In the genomic region with DNA sequence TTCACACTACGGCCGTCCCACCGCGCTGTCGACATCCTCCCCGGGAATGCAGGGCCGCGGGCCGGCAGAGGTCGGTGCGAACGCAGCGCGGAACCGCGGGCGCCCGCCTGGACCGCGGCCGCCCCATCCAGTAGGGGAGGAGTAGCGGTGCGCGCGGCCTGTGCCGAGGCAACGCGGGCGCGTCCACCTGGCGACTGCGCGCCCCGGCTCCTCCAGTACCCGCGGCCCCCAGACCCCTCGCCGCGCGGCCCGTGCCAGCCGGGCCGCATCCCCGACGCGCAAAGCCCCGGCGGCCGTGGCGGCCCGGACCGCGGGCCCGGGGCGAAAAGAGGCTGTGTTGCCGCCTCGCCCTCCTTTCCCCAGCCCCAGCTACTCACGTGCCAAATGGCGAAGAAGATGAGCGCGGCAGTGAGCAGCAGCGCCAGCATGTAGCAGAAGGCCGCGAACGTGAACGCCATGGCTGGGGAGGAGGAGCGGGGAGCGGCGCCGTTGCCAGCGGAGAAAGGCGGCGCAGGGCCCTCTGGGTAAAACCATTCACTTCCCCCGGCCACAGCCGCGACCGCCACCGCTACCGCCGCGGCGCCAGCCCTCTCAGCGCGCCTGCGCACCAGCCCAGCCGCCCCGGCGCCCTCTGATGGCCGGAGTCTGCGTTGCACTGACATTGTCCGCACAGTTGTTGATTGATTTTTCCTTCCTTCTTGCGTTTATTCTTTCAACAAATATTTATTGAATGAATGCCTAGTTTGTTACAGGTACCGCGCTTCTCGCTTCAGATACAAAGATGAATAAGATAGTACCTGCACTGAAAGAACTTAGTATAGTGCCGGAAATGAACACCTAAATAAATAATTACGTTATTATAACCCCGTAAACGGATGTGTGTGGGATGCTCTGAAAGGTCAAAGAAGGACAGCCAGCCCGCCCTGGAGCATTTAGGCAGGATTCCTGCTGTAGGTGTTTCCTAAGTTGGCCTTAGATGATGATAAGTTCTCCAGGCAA, we compare ENCODE assay signal across 1 cellular context.
TF ChIP-seq lines count a peak whose summit lies in the region.

A gene (minus strand): TSS at position 505 of the 999 bp plus-strand sequence. CDS start 47 bp downstream, at position 458.

TF ChIP-seq in K562, 482 proteins besides CTCF, POLR2A, EP300 and RAD21 (continued from another document and continues in another):
- TF ChIP-seq, protein P1, sequence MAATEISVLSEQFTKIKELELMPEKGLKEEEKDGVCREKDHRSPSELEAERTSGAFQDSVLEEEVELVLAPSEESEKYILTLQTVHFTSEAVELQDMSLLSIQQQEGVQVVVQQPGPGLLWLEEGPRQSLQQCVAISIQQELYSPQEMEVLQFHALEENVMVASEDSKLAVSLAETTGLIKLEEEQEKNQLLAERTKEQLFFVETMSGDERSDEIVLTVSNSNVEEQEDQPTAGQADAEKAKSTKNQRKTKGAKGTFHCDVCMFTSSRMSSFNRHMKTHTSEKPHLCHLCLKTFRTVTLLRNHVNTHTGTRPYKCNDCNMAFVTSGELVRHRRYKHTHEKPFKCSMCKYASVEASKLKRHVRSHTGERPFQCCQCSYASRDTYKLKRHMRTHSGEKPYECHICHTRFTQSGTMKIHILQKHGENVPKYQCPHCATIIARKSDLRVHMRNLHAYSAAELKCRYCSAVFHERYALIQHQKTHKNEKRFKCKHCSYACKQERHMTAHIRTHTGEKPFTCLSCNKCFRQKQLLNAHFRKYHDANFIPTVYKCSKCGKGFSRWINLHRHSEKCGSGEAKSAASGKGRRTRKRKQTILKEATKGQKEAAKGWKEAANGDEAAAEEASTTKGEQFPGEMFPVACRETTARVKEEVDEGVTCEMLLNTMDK (IDR thresholded peaks at IDR 0.05; ENCODE audit: borderline replicate concordance, insufficient read depth, low read depth, low read length, poor library complexity, severe bottlenecking), result peak; percentile 86
- TF ChIP-seq, protein P2, sequence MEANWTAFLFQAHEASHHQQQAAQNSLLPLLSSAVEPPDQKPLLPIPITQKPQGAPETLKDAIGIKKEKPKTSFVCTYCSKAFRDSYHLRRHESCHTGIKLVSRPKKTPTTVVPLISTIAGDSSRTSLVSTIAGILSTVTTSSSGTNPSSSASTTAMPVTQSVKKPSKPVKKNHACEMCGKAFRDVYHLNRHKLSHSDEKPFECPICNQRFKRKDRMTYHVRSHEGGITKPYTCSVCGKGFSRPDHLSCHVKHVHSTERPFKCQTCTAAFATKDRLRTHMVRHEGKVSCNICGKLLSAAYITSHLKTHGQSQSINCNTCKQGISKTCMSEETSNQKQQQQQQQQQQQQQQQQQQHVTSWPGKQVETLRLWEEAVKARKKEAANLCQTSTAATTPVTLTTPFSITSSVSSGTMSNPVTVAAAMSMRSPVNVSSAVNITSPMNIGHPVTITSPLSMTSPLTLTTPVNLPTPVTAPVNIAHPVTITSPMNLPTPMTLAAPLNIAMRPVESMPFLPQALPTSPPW (CRISPR knock-in tag; IDR thresholded peaks at IDR 0.05), result peak; percentile 54; the same call in 1 of the 2 replicates
- TF ChIP-seq PPARD (CRISPR knock-in tag; IDR thresholded peaks at IDR 0.05) (no peak), MYC (IDR thresholded peaks at IDR 0.05; ENCODE audit: low read depth, low read length) (peak; percentile 45; the same call in 1 of the 2 replicates), MYC (CRISPR knock-in tag; IDR thresholded peaks at IDR 0.05; ENCODE audit: borderline replicate concordance, low read depth) (no peak), ZNF12 (CRISPR knock-in tag; IDR thresholded peaks at IDR 0.05) (0 out of 2 replicates have a peak, but pooled peaks have one; percentile 39), LCOR (CRISPR knock-in tag; IDR thresholded peaks at IDR 0.05) (no peak), ATF7 (IDR thresholded peaks at IDR 0.05) (peak; percentile 47; the same call in 1 of the 2 replicates), MECOM (CRISPR knock-in tag; IDR thresholded peaks at IDR 0.05) (no peak), CREBBP (IDR thresholded peaks at IDR 0.05; ENCODE audit: low read depth, low read length) (no peak), EHMT2 (IDR thresholded peaks at IDR 0.05) (no peak), ZKSCAN3 (CRISPR knock-in tag; IDR thresholded peaks at IDR 0.05) (no peak), MCM5 (IDR thresholded peaks at IDR 0.05; ENCODE audit: low read depth) (no peak), NCOA4 (IDR thresholded peaks at IDR 0.05; ENCODE audit: partially characterized antibody) (no peak), RBM25 (IDR thresholded peaks at IDR 0.05; ENCODE audit: low read depth, low read length, severe bottlenecking) (no peak), RFX1 (IDR thresholded peaks at IDR 0.05) (peak; percentile 21; the same call in 1 of the 2 replicates), ETV5 (CRISPR knock-in tag; IDR thresholded peaks at IDR 0.05; ENCODE audit: low read depth) (no peak), PHF20 (IDR thresholded peaks at IDR 0.05; ENCODE audit: partially characterized antibody) (no peak), YY1 (IDR thresholded peaks at IDR 0.05; ENCODE audit: borderline replicate concordance in 1 of 3, control insufficient read depth in 1 of 3, extremely low read depth in 1 of 3, insufficient read depth in 3 of 3, insufficient read length in 1 of 3, insufficient replicate concordance in 2 of 3, low read depth in 1 of 3, low read length in 2 of 3) (peak in 2 of 3 experiments; percentile 63 to 68)
- TF ChIP-seq, protein P3, sequence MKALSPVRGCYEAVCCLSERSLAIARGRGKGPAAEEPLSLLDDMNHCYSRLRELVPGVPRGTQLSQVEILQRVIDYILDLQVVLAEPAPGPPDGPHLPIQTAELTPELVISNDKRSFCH (CRISPR knock-in tag; IDR thresholded peaks at IDR 0.05), result no peak
- TF ChIP-seq, protein P3 (tag; IDR thresholded peaks at IDR 0.05), result peak; percentile 60; the same call in 1 of the 2 replicates
- TF ChIP-seq, protein P4, sequence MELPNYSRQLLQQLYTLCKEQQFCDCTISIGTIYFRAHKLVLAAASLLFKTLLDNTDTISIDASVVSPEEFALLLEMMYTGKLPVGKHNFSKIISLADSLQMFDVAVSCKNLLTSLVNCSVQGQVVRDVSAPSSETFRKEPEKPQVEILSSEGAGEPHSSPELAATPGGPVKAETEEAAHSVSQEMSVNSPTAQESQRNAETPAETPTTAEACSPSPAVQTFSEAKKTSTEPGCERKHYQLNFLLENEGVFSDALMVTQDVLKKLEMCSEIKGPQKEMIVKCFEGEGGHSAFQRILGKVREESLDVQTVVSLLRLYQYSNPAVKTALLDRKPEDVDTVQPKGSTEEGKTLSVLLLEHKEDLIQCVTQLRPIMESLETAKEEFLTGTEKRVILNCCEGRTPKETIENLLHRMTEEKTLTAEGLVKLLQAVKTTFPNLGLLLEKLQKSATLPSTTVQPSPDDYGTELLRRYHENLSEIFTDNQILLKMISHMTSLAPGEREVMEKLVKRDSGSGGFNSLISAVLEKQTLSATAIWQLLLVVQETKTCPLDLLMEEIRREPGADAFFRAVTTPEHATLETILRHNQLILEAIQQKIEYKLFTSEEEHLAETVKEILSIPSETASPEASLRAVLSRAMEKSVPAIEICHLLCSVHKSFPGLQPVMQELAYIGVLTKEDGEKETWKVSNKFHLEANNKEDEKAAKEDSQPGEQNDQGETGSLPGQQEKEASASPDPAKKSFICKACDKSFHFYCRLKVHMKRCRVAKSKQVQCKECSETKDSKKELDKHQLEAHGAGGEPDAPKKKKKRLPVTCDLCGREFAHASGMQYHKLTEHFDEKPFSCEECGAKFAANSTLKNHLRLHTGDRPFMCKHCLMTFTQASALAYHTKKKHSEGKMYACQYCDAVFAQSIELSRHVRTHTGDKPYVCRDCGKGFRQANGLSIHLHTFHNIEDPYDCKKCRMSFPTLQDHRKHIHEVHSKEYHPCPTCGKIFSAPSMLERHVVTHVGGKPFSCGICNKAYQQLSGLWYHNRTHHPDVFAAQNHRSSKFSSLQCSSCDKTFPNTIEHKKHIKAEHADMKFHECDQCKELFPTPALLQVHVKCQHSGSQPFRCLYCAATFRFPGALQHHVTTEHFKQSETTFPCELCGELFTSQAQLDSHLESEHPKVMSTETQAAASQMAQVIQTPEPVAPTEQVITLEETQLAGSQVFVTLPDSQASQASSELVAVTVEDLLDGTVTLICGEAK (IDR thresholded peaks at IDR 0.05), result no peak
- TF ChIP-seq, protein P4 (CRISPR knock-in tag; IDR thresholded peaks at IDR 0.05), result no peak
- TF ChIP-seq, protein P5, sequence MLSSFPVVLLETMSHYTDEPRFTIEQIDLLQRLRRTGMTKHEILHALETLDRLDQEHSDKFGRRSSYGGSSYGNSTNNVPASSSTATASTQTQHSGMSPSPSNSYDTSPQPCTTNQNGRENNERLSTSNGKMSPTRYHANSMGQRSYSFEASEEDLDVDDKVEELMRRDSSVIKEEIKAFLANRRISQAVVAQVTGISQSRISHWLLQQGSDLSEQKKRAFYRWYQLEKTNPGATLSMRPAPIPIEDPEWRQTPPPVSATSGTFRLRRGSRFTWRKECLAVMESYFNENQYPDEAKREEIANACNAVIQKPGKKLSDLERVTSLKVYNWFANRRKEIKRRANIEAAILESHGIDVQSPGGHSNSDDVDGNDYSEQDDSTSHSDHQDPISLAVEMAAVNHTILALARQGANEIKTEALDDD (IDR thresholded peaks at IDR 0.05), result no peak
- TF ChIP-seq, protein P6, sequence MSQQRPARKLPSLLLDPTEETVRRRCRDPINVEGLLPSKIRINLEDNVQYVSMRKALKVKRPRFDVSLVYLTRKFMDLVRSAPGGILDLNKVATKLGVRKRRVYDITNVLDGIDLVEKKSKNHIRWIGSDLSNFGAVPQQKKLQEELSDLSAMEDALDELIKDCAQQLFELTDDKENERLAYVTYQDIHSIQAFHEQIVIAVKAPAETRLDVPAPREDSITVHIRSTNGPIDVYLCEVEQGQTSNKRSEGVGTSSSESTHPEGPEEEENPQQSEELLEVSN (IDR thresholded peaks at IDR 0.05; ENCODE audit: borderline replicate concordance in 1 of 2, extremely low read depth in 1 of 2, insufficient read depth in 1 of 2, insufficient read length in 1 of 2, low read depth in 1 of 2, low read length in 1 of 2, poor library complexity in 1 of 2, severe bottlenecking in 1 of 2), result peak in 1 of 2 experiments; percentile 46
- TF ChIP-seq, protein P7, sequence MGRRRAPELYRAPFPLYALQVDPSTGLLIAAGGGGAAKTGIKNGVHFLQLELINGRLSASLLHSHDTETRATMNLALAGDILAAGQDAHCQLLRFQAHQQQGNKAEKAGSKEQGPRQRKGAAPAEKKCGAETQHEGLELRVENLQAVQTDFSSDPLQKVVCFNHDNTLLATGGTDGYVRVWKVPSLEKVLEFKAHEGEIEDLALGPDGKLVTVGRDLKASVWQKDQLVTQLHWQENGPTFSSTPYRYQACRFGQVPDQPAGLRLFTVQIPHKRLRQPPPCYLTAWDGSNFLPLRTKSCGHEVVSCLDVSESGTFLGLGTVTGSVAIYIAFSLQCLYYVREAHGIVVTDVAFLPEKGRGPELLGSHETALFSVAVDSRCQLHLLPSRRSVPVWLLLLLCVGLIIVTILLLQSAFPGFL (CRISPR knock-in tag; IDR thresholded peaks at IDR 0.05), result no peak
- TF ChIP-seq, protein P8, sequence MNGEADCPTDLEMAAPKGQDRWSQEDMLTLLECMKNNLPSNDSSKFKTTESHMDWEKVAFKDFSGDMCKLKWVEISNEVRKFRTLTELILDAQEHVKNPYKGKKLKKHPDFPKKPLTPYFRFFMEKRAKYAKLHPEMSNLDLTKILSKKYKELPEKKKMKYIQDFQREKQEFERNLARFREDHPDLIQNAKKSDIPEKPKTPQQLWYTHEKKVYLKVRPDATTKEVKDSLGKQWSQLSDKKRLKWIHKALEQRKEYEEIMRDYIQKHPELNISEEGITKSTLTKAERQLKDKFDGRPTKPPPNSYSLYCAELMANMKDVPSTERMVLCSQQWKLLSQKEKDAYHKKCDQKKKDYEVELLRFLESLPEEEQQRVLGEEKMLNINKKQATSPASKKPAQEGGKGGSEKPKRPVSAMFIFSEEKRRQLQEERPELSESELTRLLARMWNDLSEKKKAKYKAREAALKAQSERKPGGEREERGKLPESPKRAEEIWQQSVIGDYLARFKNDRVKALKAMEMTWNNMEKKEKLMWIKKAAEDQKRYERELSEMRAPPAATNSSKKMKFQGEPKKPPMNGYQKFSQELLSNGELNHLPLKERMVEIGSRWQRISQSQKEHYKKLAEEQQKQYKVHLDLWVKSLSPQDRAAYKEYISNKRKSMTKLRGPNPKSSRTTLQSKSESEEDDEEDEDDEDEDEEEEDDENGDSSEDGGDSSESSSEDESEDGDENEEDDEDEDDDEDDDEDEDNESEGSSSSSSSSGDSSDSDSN (IDR thresholded peaks at IDR 0.05; ENCODE audit: borderline replicate concordance in 1 of 2, low read depth in 2 of 2, low read length in 2 of 2), result peak; percentile 66 to 82; a peak in 3 of 4 replicates
